ENCODE assay signal across 2 cellular contexts in the genomic region with DNA sequence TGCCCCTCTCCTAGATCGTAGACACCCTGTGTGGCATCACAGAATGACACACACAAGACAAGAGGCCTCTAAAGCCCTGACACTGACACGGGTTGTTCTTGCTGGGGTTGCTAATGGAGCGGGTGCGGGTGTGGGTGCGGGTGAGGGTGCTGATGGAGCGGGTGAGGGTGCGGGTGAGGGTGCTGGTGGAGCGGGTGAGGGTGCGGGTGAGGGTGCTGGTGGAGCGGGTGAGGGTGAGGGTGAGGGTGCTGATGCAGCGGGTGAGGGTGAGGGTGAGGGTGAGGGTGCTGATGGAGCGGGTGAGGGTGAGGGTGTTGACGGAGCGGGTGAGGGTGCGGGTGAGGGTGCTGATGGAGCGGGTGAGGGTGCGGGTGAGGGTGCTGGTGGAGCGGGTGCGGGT.
A peak's percentile ranks its signal among the peaks of the same experiment; 100 is the strongest.
TF ChIP-seq lines count a peak whose summit lies in the region.

No MANE protein-coding gene starts in this region.

TF ChIP-seq in K562, 482 proteins besides CTCF, POLR2A, EP300 and RAD21:
- peak; percentile 98 for TF ChIP-seq HNRNPL (IDR thresholded peaks at IDR 0.05; ENCODE audit: low read depth, low read length)
- 0 out of 2 replicates have a peak, but pooled peaks have one; percentile 22 for TF ChIP-seq RBFOX2 (IDR thresholded peaks at IDR 0.05; ENCODE audit: low read depth, low read length)
TF ChIP-seq in K562: peak in this region for 2; not testable (repeated sequence) for 480.

TF ChIP-seq in HepG2, 621 proteins besides CTCF, POLR2A, EP300 and RAD21:
- TF ChIP-seq HNRNPK (IDR thresholded peaks at IDR 0.05; ENCODE audit: low read depth, low read length, poor library complexity, severe bottlenecking): peak; percentile 44
- peak; percentile 76 for TF ChIP-seq HNRNPL (IDR thresholded peaks at IDR 0.05; ENCODE audit: low read depth, low read length)
